Comparison of ENCODE assay signal across 20 cellular contexts in the genomic region with DNA sequence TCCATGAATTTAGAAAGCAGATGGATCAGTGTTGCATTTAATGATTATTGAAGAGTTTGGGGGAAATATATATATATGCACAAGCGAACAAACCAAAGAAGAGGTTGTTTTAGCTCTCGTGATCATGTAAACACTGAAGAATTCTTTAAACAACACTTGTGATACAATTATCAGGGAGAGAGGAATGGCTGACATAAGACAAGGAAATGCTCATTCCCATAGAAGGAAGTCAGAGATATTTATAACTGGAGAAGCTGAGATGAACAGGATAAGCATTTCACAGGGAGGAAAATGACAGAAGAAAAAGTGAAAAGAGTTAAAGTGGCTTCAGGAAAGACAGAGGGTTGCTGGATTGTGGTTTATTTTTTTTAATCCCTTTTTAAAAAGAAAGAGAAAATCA.
"Had no signal": no experiment of that assay in that cellular context is flagged by ENCODE, and none has a peak within 500 bp of the region (broad histone marks: within the 10 kb centered on the region; RNA-seq: fewer than 3 reads in every experiment).

No MANE protein-coding gene starts in this region.

- H3K4me3 ChIP-seq: neural progenitor cell, pancreas, sigmoid colon, thoracic aorta had no signal

- H3K36me3 ChIP-seq: neural progenitor cell, pancreas, sigmoid colon, thoracic aorta had no signal

- H3K4me3 Mint-ChIP-seq: activated CD4-positive, alpha-beta memory T cell treated with anti-CD3 and anti-CD28 coated beads for 36 hours; activated CD8-positive, alpha-beta memory T cell treated with anti-CD3 and anti-CD28 coated beads, Interleukin-2, amount 10 ng/mL, durations not matched to agents 7 days and 5 days; activated naive CD8-positive, alpha-beta T cell treated with anti-CD3 and anti-CD28 coated beads, Interleukin-2, amount 10 ng/mL, durations not matched to agents 7 days and 5 days; effector memory CD8-positive, alpha-beta T cell; neural progenitor cell; T-cell had no signal

- H3K36me3 Mint-ChIP-seq: activated CD8-positive, alpha-beta memory T cell treated with anti-CD3 and anti-CD28 coated beads, Interleukin-2, amount 10 ng/mL, durations not matched to agents 7 days and 5 days; neural progenitor cell; T-cell had no signal

- H3K4me2 ChIP-seq: neural progenitor cell had no signal

- DNase-seq: activated CD4-positive, alpha-beta memory T cell treated with anti-CD3 and anti-CD28 coated beads for 36 hours; activated CD4-positive, alpha-beta T cell treated with anti-CD3 and anti-CD28 coated beads for 1 hour; activated CD8-positive, alpha-beta memory T cell treated with anti-CD3 and anti-CD28 coated beads, Interleukin-2, amount 10 ng/mL, durations not matched to agents 7 days and 5 days; activated effector memory CD4-positive, alpha-beta T cell treated with anti-CD3 and anti-CD28 coated beads, Interleukin-2, amount 50 U/mL, for 16 hours; activated naive CD8-positive, alpha-beta T cell treated with anti-CD3 and anti-CD28 coated beads, Interleukin-2, amount 10 ng/mL, durations not matched to agents 7 days and 5 days; activated T-cell treated with anti-CD3 and anti-CD28 coated beads, Interleukin-2, amount 50 U/mL, for 1 hour; anterior cingulate cortex; dermis blood vessel endothelial cell; effector memory CD8-positive, alpha-beta T cell; foreskin melanocyte; kidney glomerular epithelial cell; left ventricle myocardium superior; pancreas; sigmoid colon; stimulated activated CD4-positive, alpha-beta T cell treated with anti-CD3 and anti-CD28 coated beads, Interleukin-12 subunit alpha, Interleukin-12 subunit beta, amount 100 ng/mL, for 4 hours; stimulated activated CD4-positive, alpha-beta T cell treated with anti-CD3 and anti-CD28 coated beads, Interleukin-2, amount 100 ng/mL, for 24 hours; T-cell; T1000 had no signal

- ATAC-seq: activated CD8-positive, alpha-beta memory T cell treated with anti-CD3 and anti-CD28 coated beads, Interleukin-2, amount 10 ng/mL, durations not matched to agents 7 days and 5 days; effector memory CD8-positive, alpha-beta T cell; left ventricle myocardium superior; pancreas; T-cell had no signal

- H3K9ac ChIP-seq: neural progenitor cell had no signal

- H3K4me1 ChIP-seq: neural progenitor cell had no signal

- H3K27ac Mint-ChIP-seq: activated CD4-positive, alpha-beta memory T cell treated with anti-CD3 and anti-CD28 coated beads for 36 hours; activated CD8-positive, alpha-beta memory T cell treated with anti-CD3 and anti-CD28 coated beads, Interleukin-2, amount 10 ng/mL, durations not matched to agents 7 days and 5 days; activated naive CD8-positive, alpha-beta T cell treated with anti-CD3 and anti-CD28 coated beads, Interleukin-2, amount 10 ng/mL, durations not matched to agents 7 days and 5 days; effector memory CD8-positive, alpha-beta T cell; neural progenitor cell had no signal

- H3K27ac ChIP-seq: neural progenitor cell, pancreas, sigmoid colon, thoracic aorta had no signal

- H3K9me3 Mint-ChIP-seq: activated CD4-positive, alpha-beta memory T cell treated with anti-CD3 and anti-CD28 coated beads for 36 hours; activated naive CD8-positive, alpha-beta T cell treated with anti-CD3 and anti-CD28 coated beads, Interleukin-2, amount 10 ng/mL, durations not matched to agents 7 days and 5 days; effector memory CD8-positive, alpha-beta T cell; T-cell had no signal

- H3K9me3 ChIP-seq: pancreas, sigmoid colon, thoracic aorta had no signal

- H3K27me3 ChIP-seq: sigmoid colon had no signal

- H3K27me3 Mint-ChIP-seq: T-cell had no signal

- H2AFZ ChIP-seq: neural progenitor cell had no signal
